Comparison of ENCODE assay signal across 9 cellular contexts in genomic region chr3:66490214-66490613, GRCh38. TPM values are rescaled to one million over a fixed set of nuclear protein-coding genes. Genes with fewer than 3 reads are reported as not detected.
DNase-seq lines count a peak whose midpoint lies in the region; ATAC-seq and TF ChIP-seq lines count a peak whose summit lies in the region.
"Had no signal": no experiment of that assay in that cellular context is flagged by ENCODE, and none has a peak within 500 bp of the region (broad histone marks: within the 10 kb centered on the region; RNA-seq: fewer than 3 reads in every experiment).

No MANE protein-coding gene starts in this region.

- H3K79me2 ChIP-seq in PC-9 (ENCODE audit: low read depth) = no peaks in the 10 kb centered on the region
- H3K79me2 ChIP-seq in hepatocyte = peaks cover 78% of the 10 kb centered on the region

- intact Hi-C loops in CD4-positive, alpha-beta memory T cell (cut with micrococcal nuclease) = loop anchor here (1.0 kb wide), 1 partner anchor 8 kb away; no protein-coding TSS in a partner anchor
- intact Hi-C loops in lower lobe of right lung (cut with DNase I) = no loop called here
- intact Hi-C loops in PC-9 (cut with micrococcal nuclease; ENCODE audit: unreplicated experiment) = no loop called here

- H3K4me3 Mint-ChIP-seq in CD4-positive, alpha-beta memory T cell = peak overlapping the region; percentile 74 to 93 (median 82)
- peak overlapping the region; percentile 47 for H3K4me3 Mint-ChIP-seq in activated CD8-positive, alpha-beta T cell treated with anti-CD3 and anti-CD28 coated beads, Interleukin-2, amount 10 ng/mL, durations not matched to agents 7 days and 5 days

- H3K27me3 ChIP-seq in CD4-positive, alpha-beta memory T cell (ENCODE audit: insufficient read depth, low read length) = no peaks in the 10 kb centered on the region
- no peaks in the 10 kb centered on the region for H3K27me3 ChIP-seq in lower lobe of right lung (ENCODE audit: low read depth)
- no peaks in the 10 kb centered on the region for H3K27me3 ChIP-seq in PC-9 (ENCODE audit: insufficient read depth, low read depth)
- no peaks in the 10 kb centered on the region for H3K27me3 ChIP-seq in hepatocyte

- no TSS peak for BruUV-seq in PC-9 (replicated peaks; lab: Mats Ljungman, UMichigan)

- H2AFZ ChIP-seq in PC-9 (no peak overlapping the region), hepatocyte (no peak overlapping the region)
- H2AFZ ChIP-seq: parathyroid adenoma had no signal

- H3K9me2 ChIP-seq in PC-9 (ENCODE audit: insufficient read depth) (no peaks in the 10 kb centered on the region), hepatocyte (replicated peaks; ENCODE audit: insufficient read depth) (no peaks in the 10 kb centered on the region)

- no peaks in the 10 kb centered on the region for H4K20me1 ChIP-seq in PC-9 (ENCODE audit: insufficient read depth)
- no peaks in the 10 kb centered on the region for H4K20me1 ChIP-seq in hepatocyte (ENCODE audit: insufficient read depth, poor library complexity, severe bottlenecking)

- H3K4me1 ChIP-seq in CD4-positive, alpha-beta memory T cell (ENCODE audit: insufficient read depth, low read length) = peaks cover 100% of the 10 kb centered on the region
- peaks cover 89% of the 10 kb centered on the region for H3K4me1 ChIP-seq in lower lobe of right lung
- H3K4me1 ChIP-seq in PC-9 (replicated peaks; ENCODE audit: insufficient read depth) = no peaks in the 10 kb centered on the region
- H3K4me1 ChIP-seq in hepatocyte (ENCODE audit: insufficient read depth) = peaks cover 21% of the 10 kb centered on the region

- peak overlapping the region; percentile 30 to 91 (median 61) for H3K27ac Mint-ChIP-seq in CD4-positive, alpha-beta memory T cell
- H3K27ac Mint-ChIP-seq in activated CD8-positive, alpha-beta T cell treated with anti-CD3 and anti-CD28 coated beads, Interleukin-2, amount 10 ng/mL, durations not matched to agents 7 days and 5 days = peak overlapping the region; percentile 62

- H3K9me3 Mint-ChIP-seq in CD4-positive, alpha-beta memory T cell = no peaks in the 10 kb centered on the region
- H3K9me3 Mint-ChIP-seq in activated CD8-positive, alpha-beta T cell treated with anti-CD3 and anti-CD28 coated beads, Interleukin-2, amount 10 ng/mL, durations not matched to agents 7 days and 5 days (ENCODE audit: insufficient read depth) = no peaks in the 10 kb centered on the region

- ATAC-seq in GM21786 (IDR thresholded peaks at IDR 0.05; ENCODE audit: unreplicated experiment) (peak; percentile 41), lower lobe of right lung (peak; percentile 46 to 61)
- peak; percentile 64 for ATAC-seq in activated CD8-positive, alpha-beta T cell treated with anti-CD3 and anti-CD28 coated beads, Interleukin-2, amount 10 ng/mL, durations not matched to agents 7 days and 5 days

- H3K36me3 Mint-ChIP-seq in CD4-positive, alpha-beta memory T cell = no peaks in the 10 kb centered on the region
- peaks cover 11% of the 10 kb centered on the region for H3K36me3 Mint-ChIP-seq in activated CD8-positive, alpha-beta T cell treated with anti-CD3 and anti-CD28 coated beads, Interleukin-2, amount 10 ng/mL, durations not matched to agents 7 days and 5 days (ENCODE audit: low read depth)

- peak in 1 of 5 donors; percentile 37 for DNase-seq in CD4-positive, alpha-beta memory T cell
- peak; percentile 48 for DNase-seq in activated CD8-positive, alpha-beta T cell treated with anti-CD3 and anti-CD28 coated beads, Interleukin-2, amount 10 ng/mL, durations not matched to agents 7 days and 5 days
- DNase-seq in lower lobe of right lung (no peak), PC-9 (no peak), hepatocyte (ENCODE audit: low spot score) (no peak), NCI-H2171 treated with DMSO at 0.1 percent for 48 hours (lab: John Stamatoyannopoulos, UW) (no peak)
- DNase-seq in activated CD8-positive, alpha-beta memory T cell treated with anti-CD3 and anti-CD28 coated beads, Interleukin-2, amount 50 U/mL, for 48 hours = no peak

- no peaks in the 10 kb centered on the region for H3K9me3 ChIP-seq in CD4-positive, alpha-beta memory T cell (ENCODE audit: control insufficient read depth in 1 of 2, low read length in 2 of 2)
- H3K9me3 ChIP-seq in lower lobe of right lung (no peaks in the 10 kb centered on the region), PC-9 (ENCODE audit: insufficient read depth, low read depth) (no peaks in the 10 kb centered on the region), hepatocyte (ENCODE audit: low read depth) (no peaks in the 10 kb centered on the region)

- H3K4me3 ChIP-seq in CD4-positive, alpha-beta memory T cell (ENCODE audit: low read length in 2 of 2) = peak overlapping the region; percentile 18 to 30
- H3K4me3 ChIP-seq in lower lobe of right lung (peak overlapping the region; percentile 3), PC-9 (no peak overlapping the region), hepatocyte (no peak overlapping the region)

- H3F3A ChIP-seq in PC-9 (ENCODE audit: insufficient read depth, low read depth) = no peaks in the 10 kb centered on the region

- H3K36me3 ChIP-seq in CD4-positive, alpha-beta memory T cell (ENCODE audit: insufficient read depth, low read length) = no peaks in the 10 kb centered on the region
- no peaks in the 10 kb centered on the region for H3K36me3 ChIP-seq in lower lobe of right lung
- H3K36me3 ChIP-seq in PC-9 (ENCODE audit: low read depth) = no peaks in the 10 kb centered on the region
- no peaks in the 10 kb centered on the region for H3K36me3 ChIP-seq in hepatocyte (replicated peaks; ENCODE audit: insufficient read depth, low read depth)

- POLR2A ChIA-PET in CD4-positive, alpha-beta memory T cell (lab: Charles Lee; ENCODE audit: partially characterized antibody) = interaction anchor here (1.0 to 6.1 kb wide), 12 partner anchors 8 to 193 kb away, joined by 3 to 54 read pairs (median 8); partner anchors contain the start of gene LRIG1
- POLR2A ChIA-PET in activated CD8-positive, alpha-beta T cell treated with anti-CD3 and anti-CD28 coated beads, Interleukin-2, amount 10 ng/mL, durations not matched to agents 7 days and 5 days (lab: Charles Lee) = interaction anchor here (0.9 to 2.2 kb wide), 4 partner anchors 9 to 19 kb away, joined by 3 to 13 read pairs (median 5); no protein-coding TSS in a partner anchor
- POLR2A ChIA-PET in PC-9 (lab: Charles Lee; ENCODE audit: unreplicated experiment) = no interaction called here

- peaks cover 71 to 98% (median 86%) of the 10 kb centered on the region in 4 donors for H3K4me1 Mint-ChIP-seq in CD4-positive, alpha-beta memory T cell
- peaks cover 83% of the 10 kb centered on the region for H3K4me1 Mint-ChIP-seq in activated CD8-positive, alpha-beta T cell treated with anti-CD3 and anti-CD28 coated beads, Interleukin-2, amount 10 ng/mL, durations not matched to agents 7 days and 5 days (ENCODE audit: low read depth)

- CTCF ChIA-PET in CD4-positive, alpha-beta memory T cell (lab: Charles Lee; ENCODE audit: partially characterized antibody) = interaction anchor here (1.0 to 7.4 kb wide), 11 partner anchors 9 to 337 kb away, joined by 3 to 45 read pairs (median 5); no protein-coding TSS in a partner anchor
- CTCF ChIA-PET in activated CD8-positive, alpha-beta T cell treated with anti-CD3 and anti-CD28 coated beads, Interleukin-2, amount 10 ng/mL, durations not matched to agents 7 days and 5 days (lab: Charles Lee) = interaction anchor here (1.1 to 5.8 kb wide), 10 partner anchors 8 to 332 kb away, joined by 3 to 47 read pairs (median 5); no protein-coding TSS in a partner anchor
- CTCF ChIA-PET in PC-9 (lab: Charles Lee) = no interaction called here

- no peak for TF ChIP-seq CTCF in lower lobe of right lung (IDR thresholded peaks at IDR 0.05)
- TF ChIP-seq CTCF in PC-9 (conservative IDR thresholded peaks at IDR 0.05) = no peak
- no peak for TF ChIP-seq CTCF in hepatocyte (IDR thresholded peaks at IDR 0.05; ENCODE audit: poor library complexity)

- peak overlapping the region; percentile 31 for H3K27ac ChIP-seq in CD4-positive, alpha-beta memory T cell (ENCODE audit: low read depth, low read length)
- peak overlapping the region; percentile 38 for H3K27ac ChIP-seq in lower lobe of right lung
- no peak overlapping the region for H3K27ac ChIP-seq in PC-9
- no peak overlapping the region for H3K27ac ChIP-seq in hepatocyte
- H3K27ac ChIP-seq: parathyroid adenoma had no signal

- H3K4me2 ChIP-seq in PC-9 (no peak overlapping the region), hepatocyte (no peak overlapping the region)

- H3K27me3 Mint-ChIP-seq in CD4-positive, alpha-beta memory T cell = no peaks in the 10 kb centered on the region
- H3K27me3 Mint-ChIP-seq in activated CD8-positive, alpha-beta T cell treated with anti-CD3 and anti-CD28 coated beads, Interleukin-2, amount 10 ng/mL, durations not matched to agents 7 days and 5 days (ENCODE audit: low read depth) = peaks cover 3% of the 10 kb centered on the region

- WGBS in hepatocyte (ENCODE audit: low lambda C conversion rate, missing lambda C conversion rate) = 59% methylated on average over 4 of the region's 4 CpGs

RNA-seq across cellular contexts. Expression of gene LRIG1, which starts 10.6 kb away (rescaled TPM):
- total RNA-seq in CD4-positive, alpha-beta memory T cell = 10 to 100 TPM; 66.3 to 71.7 TPM
- polyA plus RNA-seq in CD4-positive, alpha-beta memory T cell = 10 to 100 TPM; 28.6 to 58.5 TPM
- 10 to 100 TPM; 14.7 to 17.1 TPM for total RNA-seq in activated CD8-positive, alpha-beta T cell treated with anti-CD3 and anti-CD28 coated beads, Interleukin-2, amount 10 ng/mL, durations not matched to agents 7 days and 5 days
- total RNA-seq in lower lobe of right lung (54.2 TPM), PC-9 (2021) (not detected in 2 replicates), hepatocyte (12.5 and 13.3 TPM in 2 replicates)
- polyA plus RNA-seq in hepatocyte = 8.2 and 8.7 TPM in 2 replicates

Comparison
In these comparisons a context has a peak if more than half of its experiments do, and no peak if none do; other contexts are left out.
1. H3K27ac ChIP-seq: peak in CD4-positive, alpha-beta memory T cell (single experiment) and lower lobe of right lung (single experiment); none in PC-9 (single experiment) and hepatocyte (single experiment).
2. H3K4me3 ChIP-seq: peak in CD4-positive, alpha-beta memory T cell (2 of 2) and lower lobe of right lung (single experiment); none in PC-9 (single experiment) and hepatocyte (single experiment).
3. RNA of gene LRIG1, which starts 10.6 kb away (total RNA-seq): 66.3 to 71.7 TPM in CD4-positive, alpha-beta memory T cell, 54.2 TPM in lower lobe of right lung (single experiment), 14.7 to 17.1 TPM in activated CD8-positive, alpha-beta T cell treated with anti-CD3 and anti-CD28 coated beads, Interleukin-2, amount 10 ng/mL, durations not matched to agents 7 days and 5 days and 12.5 to 13.3 TPM in hepatocyte; not detected in PC-9; every median in the first group is over 10 times any median in the second.
4. Peak in every context shown above with its lines, with median percentiles within 50 percentile points of each other: ATAC-seq.